In the genomic region with DNA sequence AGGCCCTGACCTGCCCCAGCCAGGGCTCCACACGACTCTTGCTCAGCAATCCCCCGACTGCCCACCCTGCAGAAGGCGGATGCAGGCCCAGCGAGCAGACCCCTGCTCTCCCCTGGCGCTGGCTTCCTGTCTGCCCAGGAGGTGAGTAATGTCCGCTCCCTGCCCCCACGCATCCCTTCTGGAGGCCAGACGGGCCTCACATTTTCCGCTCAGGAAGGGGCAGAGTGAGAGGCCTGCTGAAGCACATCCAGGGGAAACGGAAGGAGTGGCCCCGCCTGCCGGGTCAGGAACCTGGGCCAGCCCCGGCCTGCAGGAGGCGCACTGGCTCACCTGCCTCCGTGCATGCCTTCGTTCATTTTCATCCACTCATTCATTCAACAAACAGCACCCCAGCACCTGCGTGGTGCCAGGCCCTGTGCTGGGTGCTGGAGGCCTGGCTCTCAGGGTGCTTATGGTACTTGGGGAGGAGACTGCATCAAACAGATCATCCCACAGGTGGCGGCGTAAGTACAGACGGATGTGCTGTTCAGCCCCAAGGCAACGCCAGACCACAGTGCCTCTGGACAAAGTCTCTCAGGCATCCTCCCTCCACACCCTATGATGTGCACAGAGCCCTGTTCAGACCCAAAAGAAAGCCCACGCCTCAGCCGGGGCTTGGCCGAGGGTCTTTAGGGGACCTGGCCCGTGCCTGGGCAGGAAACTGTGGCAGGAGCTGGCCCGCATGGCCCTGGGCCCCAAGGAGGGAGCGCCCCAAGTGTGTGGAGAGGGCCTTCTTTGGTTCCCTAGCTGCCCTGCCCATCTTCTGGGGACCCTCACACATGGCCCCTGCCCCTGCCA, we compare ENCODE assay signal across 1 cellular context.
TF ChIP-seq lines count a peak whose summit lies in the region.

No MANE protein-coding gene starts in this region.

TF ChIP-seq in HepG2, 621 proteins besides CTCF, POLR2A, EP300 and RAD21 (continued from another document and continues in another):
- TF ChIP-seq, protein P1, sequence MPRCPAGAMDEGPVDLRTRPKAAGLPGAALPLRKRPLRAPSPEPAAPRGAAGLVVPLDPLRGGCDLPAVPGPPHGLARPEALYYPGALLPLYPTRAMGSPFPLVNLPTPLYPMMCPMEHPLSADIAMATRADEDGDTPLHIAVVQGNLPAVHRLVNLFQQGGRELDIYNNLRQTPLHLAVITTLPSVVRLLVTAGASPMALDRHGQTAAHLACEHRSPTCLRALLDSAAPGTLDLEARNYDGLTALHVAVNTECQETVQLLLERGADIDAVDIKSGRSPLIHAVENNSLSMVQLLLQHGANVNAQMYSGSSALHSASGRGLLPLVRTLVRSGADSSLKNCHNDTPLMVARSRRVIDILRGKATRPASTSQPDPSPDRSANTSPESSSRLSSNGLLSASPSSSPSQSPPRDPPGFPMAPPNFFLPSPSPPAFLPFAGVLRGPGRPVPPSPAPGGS (CRISPR knock-in tag; IDR thresholded peaks at IDR 0.05) = 0 out of 2 replicates have a peak, but pooled peaks have one; percentile 23
- TF ChIP-seq, protein P2, sequence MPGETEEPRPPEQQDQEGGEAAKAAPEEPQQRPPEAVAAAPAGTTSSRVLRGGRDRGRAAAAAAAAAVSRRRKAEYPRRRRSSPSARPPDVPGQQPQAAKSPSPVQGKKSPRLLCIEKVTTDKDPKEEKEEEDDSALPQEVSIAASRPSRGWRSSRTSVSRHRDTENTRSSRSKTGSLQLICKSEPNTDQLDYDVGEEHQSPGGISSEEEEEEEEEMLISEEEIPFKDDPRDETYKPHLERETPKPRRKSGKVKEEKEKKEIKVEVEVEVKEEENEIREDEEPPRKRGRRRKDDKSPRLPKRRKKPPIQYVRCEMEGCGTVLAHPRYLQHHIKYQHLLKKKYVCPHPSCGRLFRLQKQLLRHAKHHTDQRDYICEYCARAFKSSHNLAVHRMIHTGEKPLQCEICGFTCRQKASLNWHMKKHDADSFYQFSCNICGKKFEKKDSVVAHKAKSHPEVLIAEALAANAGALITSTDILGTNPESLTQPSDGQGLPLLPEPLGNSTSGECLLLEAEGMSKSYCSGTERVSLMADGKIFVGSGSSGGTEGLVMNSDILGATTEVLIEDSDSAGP (CRISPR knock-in tag; IDR thresholded peaks at IDR 0.05; ENCODE audit: borderline replicate concordance) = peak; percentile 73
- TF ChIP-seq, protein P3, sequence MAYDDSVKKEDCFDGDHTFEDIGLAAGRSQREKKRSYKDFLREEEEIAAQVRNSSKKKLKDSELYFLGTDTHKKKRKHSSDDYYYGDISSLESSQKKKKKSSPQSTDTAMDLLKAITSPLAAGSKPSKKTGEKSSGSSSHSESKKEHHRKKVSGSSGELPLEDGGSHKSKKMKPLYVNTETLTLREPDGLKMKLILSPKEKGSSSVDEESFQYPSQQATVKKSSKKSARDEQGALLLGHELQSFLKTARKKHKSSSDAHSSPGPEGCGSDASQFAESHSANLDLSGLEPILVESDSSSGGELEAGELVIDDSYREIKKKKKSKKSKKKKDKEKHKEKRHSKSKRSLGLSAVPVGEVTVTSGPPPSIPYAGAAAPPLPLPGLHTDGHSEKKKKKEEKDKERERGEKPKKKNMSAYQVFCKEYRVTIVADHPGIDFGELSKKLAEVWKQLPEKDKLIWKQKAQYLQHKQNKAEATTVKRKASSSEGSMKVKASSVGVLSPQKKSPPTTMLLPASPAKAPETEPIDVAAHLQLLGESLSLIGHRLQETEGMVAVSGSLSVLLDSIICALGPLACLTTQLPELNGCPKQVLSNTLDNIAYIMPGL (CRISPR knock-in tag; IDR thresholded peaks at IDR 0.05; ENCODE audit: borderline replicate concordance in 1 of 2, low read depth in 1 of 2) = 0 out of 4 replicates have a peak, but pooled peaks of 1 of the 2 experiments have one; percentile 17
- peak; percentile 56; the same call in 1 of the 2 replicates for TF ChIP-seq ZNF766 (CRISPR knock-in tag; IDR thresholded peaks at IDR 0.05; ENCODE audit: borderline replicate concordance)
- TF ChIP-seq, protein P4, sequence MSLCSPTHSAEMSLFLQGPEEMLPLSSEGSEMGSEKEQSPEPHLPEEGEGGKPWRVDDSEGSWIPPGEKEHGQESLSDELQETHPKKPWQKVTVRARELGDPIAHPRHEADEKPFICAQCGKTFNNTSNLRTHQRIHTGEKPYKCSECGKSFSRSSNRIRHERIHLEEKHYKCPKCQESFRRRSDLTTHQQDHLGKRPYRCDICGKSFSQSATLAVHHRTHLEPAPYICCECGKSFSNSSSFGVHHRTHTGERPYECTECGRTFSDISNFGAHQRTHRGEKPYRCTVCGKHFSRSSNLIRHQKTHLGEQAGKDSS (CRISPR knock-in tag; IDR thresholded peaks at IDR 0.05; ENCODE audit: borderline replicate concordance, low read depth) = peak; percentile 21; the same call in 1 of the 2 replicates
- TF ChIP-seq, protein P5, sequence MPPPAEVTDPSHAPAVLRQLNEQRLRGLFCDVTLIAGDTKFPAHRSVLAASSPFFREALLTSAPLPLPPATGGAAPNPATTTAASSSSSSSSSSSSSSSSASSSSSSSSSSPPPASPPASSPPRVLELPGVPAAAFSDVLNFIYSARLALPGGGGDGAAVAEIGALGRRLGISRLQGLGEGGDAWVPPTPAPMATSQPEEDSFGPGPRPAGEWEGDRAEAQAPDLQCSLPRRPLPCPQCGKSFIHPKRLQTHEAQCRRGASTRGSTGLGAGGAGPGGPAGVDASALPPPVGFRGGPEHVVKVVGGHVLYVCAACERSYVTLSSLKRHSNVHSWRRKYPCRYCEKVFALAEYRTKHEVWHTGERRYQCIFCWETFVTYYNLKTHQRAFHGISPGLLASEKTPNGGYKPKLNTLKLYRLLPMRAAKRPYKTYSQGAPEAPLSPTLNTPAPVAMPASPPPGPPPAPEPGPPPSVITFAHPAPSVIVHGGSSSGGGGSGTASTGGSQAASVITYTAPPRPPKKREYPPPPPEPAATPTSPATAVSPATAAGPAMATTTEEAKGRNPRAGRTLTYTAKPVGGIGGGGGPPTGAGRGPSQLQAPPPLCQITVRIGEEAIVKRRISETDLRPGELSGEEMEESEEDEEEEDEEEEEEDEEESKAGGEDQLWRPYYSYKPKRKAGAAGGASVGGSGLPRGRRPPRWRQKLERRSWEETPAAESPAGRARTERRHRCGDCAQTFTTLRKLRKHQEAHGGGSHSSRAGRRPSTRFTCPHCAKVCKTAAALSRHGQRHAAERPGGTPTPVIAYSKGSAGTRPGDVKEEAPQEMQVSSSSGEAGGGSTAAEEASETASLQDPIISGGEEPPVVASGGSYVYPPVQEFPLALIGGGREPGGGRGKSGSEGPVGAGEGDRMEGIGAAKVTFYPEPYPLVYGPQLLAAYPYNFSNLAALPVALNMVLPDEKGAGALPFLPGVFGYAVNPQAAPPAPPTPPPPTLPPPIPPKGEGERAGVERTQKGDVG (CRISPR knock-in tag; IDR thresholded peaks at IDR 0.05; ENCODE audit: borderline replicate concordance) = 0 out of 2 replicates have a peak, but pooled peaks have one; percentile 64
- TF ChIP-seq ZBTB20 (CRISPR knock-in tag; IDR thresholded peaks at IDR 0.05; ENCODE audit: borderline replicate concordance, low read depth) = 0 out of 2 replicates have a peak, but pooled peaks have one; percentile 34
- TF ChIP-seq DNMT1 (CRISPR knock-in tag; IDR thresholded peaks at IDR 0.05) = peak; percentile 48; the same call in 1 of the 2 replicates
- peak; percentile 42; the same call in 1 of the 2 replicates for TF ChIP-seq PITX1 (CRISPR knock-in tag; IDR thresholded peaks at IDR 0.05)
- TF ChIP-seq ZNF891 (CRISPR knock-in tag; IDR thresholded peaks at IDR 0.05) = 0 out of 2 replicates have a peak, but pooled peaks have one; percentile 49
- TF ChIP-seq RFXAP (CRISPR knock-in tag; IDR thresholded peaks at IDR 0.05; ENCODE audit: borderline replicate concordance) = peak; percentile 61; the same call in 1 of the 2 replicates
- no peak for TF ChIP-seq ZNF234 (CRISPR knock-in tag; conservative IDR thresholded peaks at IDR 0.05)
- TF ChIP-seq, protein P6, sequence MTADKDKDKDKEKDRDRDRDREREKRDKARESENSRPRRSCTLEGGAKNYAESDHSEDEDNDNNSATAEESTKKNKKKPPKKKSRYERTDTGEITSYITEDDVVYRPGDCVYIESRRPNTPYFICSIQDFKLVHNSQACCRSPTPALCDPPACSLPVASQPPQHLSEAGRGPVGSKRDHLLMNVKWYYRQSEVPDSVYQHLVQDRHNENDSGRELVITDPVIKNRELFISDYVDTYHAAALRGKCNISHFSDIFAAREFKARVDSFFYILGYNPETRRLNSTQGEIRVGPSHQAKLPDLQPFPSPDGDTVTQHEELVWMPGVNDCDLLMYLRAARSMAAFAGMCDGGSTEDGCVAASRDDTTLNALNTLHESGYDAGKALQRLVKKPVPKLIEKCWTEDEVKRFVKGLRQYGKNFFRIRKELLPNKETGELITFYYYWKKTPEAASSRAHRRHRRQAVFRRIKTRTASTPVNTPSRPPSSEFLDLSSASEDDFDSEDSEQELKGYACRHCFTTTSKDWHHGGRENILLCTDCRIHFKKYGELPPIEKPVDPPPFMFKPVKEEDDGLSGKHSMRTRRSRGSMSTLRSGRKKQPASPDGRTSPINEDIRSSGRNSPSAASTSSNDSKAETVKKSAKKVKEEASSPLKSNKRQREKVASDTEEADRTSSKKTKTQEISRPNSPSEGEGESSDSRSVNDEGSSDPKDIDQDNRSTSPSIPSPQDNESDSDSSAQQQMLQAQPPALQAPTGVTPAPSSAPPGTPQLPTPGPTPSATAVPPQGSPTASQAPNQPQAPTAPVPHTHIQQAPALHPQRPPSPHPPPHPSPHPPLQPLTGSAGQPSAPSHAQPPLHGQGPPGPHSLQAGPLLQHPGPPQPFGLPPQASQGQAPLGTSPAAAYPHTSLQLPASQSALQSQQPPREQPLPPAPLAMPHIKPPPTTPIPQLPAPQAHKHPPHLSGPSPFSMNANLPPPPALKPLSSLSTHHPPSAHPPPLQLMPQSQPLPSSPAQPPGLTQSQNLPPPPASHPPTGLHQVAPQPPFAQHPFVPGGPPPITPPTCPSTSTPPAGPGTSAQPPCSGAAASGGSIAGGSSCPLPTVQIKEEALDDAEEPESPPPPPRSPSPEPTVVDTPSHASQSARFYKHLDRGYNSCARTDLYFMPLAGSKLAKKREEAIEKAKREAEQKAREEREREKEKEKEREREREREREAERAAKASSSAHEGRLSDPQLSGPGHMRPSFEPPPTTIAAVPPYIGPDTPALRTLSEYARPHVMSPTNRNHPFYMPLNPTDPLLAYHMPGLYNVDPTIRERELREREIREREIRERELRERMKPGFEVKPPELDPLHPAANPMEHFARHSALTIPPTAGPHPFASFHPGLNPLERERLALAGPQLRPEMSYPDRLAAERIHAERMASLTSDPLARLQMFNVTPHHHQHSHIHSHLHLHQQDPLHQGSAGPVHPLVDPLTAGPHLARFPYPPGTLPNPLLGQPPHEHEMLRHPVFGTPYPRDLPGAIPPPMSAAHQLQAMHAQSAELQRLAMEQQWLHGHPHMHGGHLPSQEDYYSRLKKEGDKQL (CRISPR knock-in tag; IDR thresholded peaks at IDR 0.05; ENCODE audit: low read depth) = no peak; the same call in 1 of the 2 replicates
- TF ChIP-seq ZNF343 (CRISPR knock-in tag; IDR thresholded peaks at IDR 0.05) = 0 out of 2 replicates have a peak, but pooled peaks have one; percentile 43
- TF ChIP-seq RCOR2 (CRISPR knock-in tag; IDR thresholded peaks at IDR 0.05) = no peak
- TF ChIP-seq, protein P7, sequence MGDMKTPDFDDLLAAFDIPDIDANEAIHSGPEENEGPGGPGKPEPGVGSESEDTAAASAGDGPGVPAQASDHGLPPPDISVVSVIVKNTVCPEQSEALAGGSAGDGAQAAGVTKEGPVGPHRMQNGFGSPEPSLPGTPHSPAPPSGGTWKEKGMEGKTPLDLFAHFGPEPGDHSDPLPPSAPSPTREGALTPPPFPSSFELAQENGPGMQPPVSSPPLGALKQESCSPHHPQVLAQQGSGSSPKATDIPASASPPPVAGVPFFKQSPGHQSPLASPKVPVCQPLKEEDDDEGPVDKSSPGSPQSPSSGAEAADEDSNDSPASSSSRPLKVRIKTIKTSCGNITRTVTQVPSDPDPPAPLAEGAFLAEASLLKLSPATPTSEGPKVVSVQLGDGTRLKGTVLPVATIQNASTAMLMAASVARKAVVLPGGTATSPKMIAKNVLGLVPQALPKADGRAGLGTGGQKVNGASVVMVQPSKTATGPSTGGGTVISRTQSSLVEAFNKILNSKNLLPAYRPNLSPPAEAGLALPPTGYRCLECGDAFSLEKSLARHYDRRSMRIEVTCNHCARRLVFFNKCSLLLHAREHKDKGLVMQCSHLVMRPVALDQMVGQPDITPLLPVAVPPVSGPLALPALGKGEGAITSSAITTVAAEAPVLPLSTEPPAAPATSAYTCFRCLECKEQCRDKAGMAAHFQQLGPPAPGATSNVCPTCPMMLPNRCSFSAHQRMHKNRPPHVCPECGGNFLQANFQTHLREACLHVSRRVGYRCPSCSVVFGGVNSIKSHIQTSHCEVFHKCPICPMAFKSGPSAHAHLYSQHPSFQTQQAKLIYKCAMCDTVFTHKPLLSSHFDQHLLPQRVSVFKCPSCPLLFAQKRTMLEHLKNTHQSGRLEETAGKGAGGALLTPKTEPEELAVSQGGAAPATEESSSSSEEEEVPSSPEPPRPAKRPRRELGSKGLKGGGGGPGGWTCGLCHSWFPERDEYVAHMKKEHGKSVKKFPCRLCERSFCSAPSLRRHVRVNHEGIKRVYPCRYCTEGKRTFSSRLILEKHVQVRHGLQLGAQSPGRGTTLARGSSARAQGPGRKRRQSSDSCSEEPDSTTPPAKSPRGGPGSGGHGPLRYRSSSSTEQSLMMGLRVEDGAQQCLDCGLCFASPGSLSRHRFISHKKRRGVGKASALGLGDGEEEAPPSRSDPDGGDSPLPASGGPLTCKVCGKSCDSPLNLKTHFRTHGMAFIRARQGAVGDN (CRISPR knock-in tag; IDR thresholded peaks at IDR 0.05) = peak; percentile 78
- TF ChIP-seq TOE1 (CRISPR knock-in tag; IDR thresholded peaks at IDR 0.05) = no peak
- no peak for TF ChIP-seq CREB1 (IDR thresholded peaks at IDR 0.05)
- no peak for TF ChIP-seq CREB1 (CRISPR knock-in tag; IDR thresholded peaks at IDR 0.05)
- TF ChIP-seq FOXC1 (CRISPR knock-in tag; IDR thresholded peaks at IDR 0.05; ENCODE audit: borderline replicate concordance) = 0 out of 2 replicates have a peak, but pooled peaks have one; percentile 64
- no peak for TF ChIP-seq SOX5 (CRISPR knock-in tag; IDR thresholded peaks at IDR 0.05; ENCODE audit: borderline replicate concordance)
- peak; percentile 69; the same call in 1 of the 2 replicates for TF ChIP-seq REPIN1 (CRISPR knock-in tag; IDR thresholded peaks at IDR 0.05; ENCODE audit: borderline replicate concordance, low read depth)
- TF ChIP-seq ZFX (CRISPR knock-in tag; IDR thresholded peaks at IDR 0.05; ENCODE audit: low read depth) = peak; percentile 41; the same call in 1 of the 2 replicates
- TF ChIP-seq, protein P8, sequence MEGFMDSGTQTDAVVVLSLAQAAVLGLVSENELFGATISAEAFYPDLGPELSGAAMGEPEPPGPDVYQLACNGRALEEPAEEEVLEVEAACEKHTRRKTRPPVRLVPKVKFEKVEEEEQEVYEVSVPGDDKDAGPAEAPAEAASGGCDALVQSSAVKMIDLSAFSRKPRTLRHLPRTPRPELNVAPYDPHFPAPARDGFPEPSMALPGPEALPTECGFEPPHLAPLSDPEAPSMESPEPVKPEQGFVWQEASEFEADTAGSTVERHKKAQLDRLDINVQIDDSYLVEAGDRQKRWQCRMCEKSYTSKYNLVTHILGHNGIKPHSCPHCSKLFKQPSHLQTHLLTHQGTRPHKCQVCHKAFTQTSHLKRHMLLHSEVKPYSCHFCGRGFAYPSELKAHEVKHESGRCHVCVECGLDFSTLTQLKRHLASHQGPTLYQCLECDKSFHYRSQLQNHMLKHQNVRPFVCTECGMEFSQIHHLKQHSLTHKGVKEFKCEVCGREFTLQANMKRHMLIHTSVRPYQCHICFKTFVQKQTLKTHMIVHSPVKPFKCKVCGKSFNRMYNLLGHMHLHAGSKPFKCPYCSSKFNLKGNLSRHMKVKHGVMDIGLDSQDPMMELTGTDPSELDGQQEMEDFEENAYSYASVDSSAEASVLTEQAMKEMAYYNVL (CRISPR knock-in tag; IDR thresholded peaks at IDR 0.05; ENCODE audit: borderline replicate concordance) = 0 out of 2 replicates have a peak, but pooled peaks have one; percentile 70
- TF ChIP-seq, protein P9, sequence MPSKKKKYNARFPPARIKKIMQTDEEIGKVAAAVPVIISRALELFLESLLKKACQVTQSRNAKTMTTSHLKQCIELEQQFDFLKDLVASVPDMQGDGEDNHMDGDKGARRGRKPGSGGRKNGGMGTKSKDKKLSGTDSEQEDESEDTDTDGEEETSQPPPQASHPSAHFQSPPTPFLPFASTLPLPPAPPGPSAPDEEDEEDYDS (CRISPR knock-in tag; IDR thresholded peaks at IDR 0.05) = 0 out of 2 replicates have a peak, but pooled peaks have one; percentile 31
- peak; percentile 46; the same call in 1 of the 2 replicates for TF ChIP-seq GATAD1 (CRISPR knock-in tag; IDR thresholded peaks at IDR 0.05)
